ENCODE assay signal across 28 cellular contexts in genomic region chr4:23590431-23590830, GRCh38.
"Had no signal": no experiment of that assay in that cellular context is flagged by ENCODE, and none has a peak within 500 bp of the region (broad histone marks: within the 10 kb centered on the region; RNA-seq: fewer than 3 reads in every experiment).

No MANE protein-coding gene starts in this region.

- DNase-seq: natural killer cell; occipital lobe; ovary; posterior cingulate gyrus; psoas muscle; right cardiac atrium; spleen; stimulated activated CD4-positive, alpha-beta T cell treated with anti-CD3 and anti-CD28 coated beads, Interleukin-12 subunit alpha, Interleukin-12 subunit beta, amount 100 ng/mL, for 4 hours; stimulated activated CD4-positive, alpha-beta T cell treated with anti-CD3 and anti-CD28 coated beads, Interleukin-1b, Interleukin-23, amount 100 ng/mL, for 48 hours; stimulated activated CD4-positive, alpha-beta T cell treated with anti-CD3 and anti-CD28 coated beads, Interleukin-4, amount 100 ng/mL, for 1 hour; stimulated activated CD4-positive, alpha-beta T cell treated with anti-CD3 and anti-CD28 coated beads, Interleukin-4, amount 100 ng/mL, for 4 hours; stimulated activated CD8-positive, alpha-beta memory T cell treated with anti-CD3 and anti-CD28 coated beads, Interleukin-4, amount 100 ng/mL, for 48 hours; stimulated activated naive CD4-positive, alpha-beta T cell; stimulated activated naive CD8-positive, alpha-beta T cell treated with anti-CD3 and anti-CD28 coated beads, Interleukin-15, amount 100 ng/mL, for 72 hours; stimulated activated naive CD8-positive, alpha-beta T cell treated with anti-CD3 and anti-CD28 coated beads, Interleukin-15, Interleukin-2, amounts not matched to agents 100 U/mL and 50 U/mL, for 24 hours; substantia nigra; testis; tibial artery; transverse colon; upper lobe of right lung; uterus had no signal

- H3K9me3 ChIP-seq: ovary, psoas muscle, testis, tibial artery, uterus had no signal

- H3K27me3 ChIP-seq: neural progenitor cell, ovary, spleen, suprapubic skin, testis, tibial artery, transverse colon, upper lobe of right lung, uterus had no signal

- ATAC-seq: natural killer cell; psoas muscle; right cardiac atrium; sciatic nerve; stimulated activated memory B cell treated with anti-CD40 and anti-IgM and Interleukin-4, amounts not matched to agents 10 μg/mL and 1 μg/mL and 100 μg/mL, for 72 hours; stimulated activated naive CD8-positive, alpha-beta T cell treated with anti-CD3 and anti-CD28 coated beads, Interleukin-15, amount 100 ng/mL, for 72 hours; stimulated activated naive CD8-positive, alpha-beta T cell treated with anti-CD3 and anti-CD28 coated beads, Interleukin-15, Interleukin-2, amounts not matched to agents 100 U/mL and 50 U/mL, for 24 hours; upper lobe of right lung had no signal

- H3K4me3 ChIP-seq: neural progenitor cell, ovary, psoas muscle, skin epidermis, smooth muscle cell, spleen, suprapubic skin, testis, tibial artery, transverse colon, upper lobe of right lung, uterus had no signal

- H3K36me3 ChIP-seq: neural progenitor cell, ovary, spleen, suprapubic skin, tibial artery, transverse colon, upper lobe of right lung, uterus had no signal

- H3K4me2 ChIP-seq: neural progenitor cell, smooth muscle cell had no signal

- H3K9ac ChIP-seq: neural progenitor cell, parathyroid adenoma had no signal

- H2AFZ ChIP-seq: neural progenitor cell, parathyroid adenoma had no signal

- H3K4me1 ChIP-seq: neural progenitor cell, parathyroid adenoma, psoas muscle, spleen, suprapubic skin, testis, tibial artery, transverse colon, upper lobe of right lung, uterus had no signal

- H3K79me2 ChIP-seq: parathyroid adenoma had no signal

- H3K27ac ChIP-seq: neural progenitor cell, ovary, parathyroid adenoma, psoas muscle, skin epidermis, spleen, suprapubic skin, testis, tibial artery, transverse colon, upper lobe of right lung, uterus had no signal
